ENCODE assay signal across 2 cellular contexts in genomic region chr22:19693981-19694670, GRCh38.
TF ChIP-seq lines count a peak whose summit lies in the region.

No MANE protein-coding gene starts in this region.

TF ChIP-seq in GM23338, 12 proteins besides CTCF, POLR2A, EP300 and RAD21:
- no peak for TF ChIP-seq EZH2 (IDR thresholded peaks at IDR 0.05; ENCODE audit: low read depth, unreplicated experiment)
- TF ChIP-seq STAT1 (IDR thresholded peaks at IDR 0.05; ENCODE audit: unreplicated experiment) = no peak
- no peak for TF ChIP-seq NANOG (IDR thresholded peaks at IDR 0.05; ENCODE audit: borderline replicate concordance)
- no peak for TF ChIP-seq POLR2AphosphoS5 (IDR thresholded peaks at IDR 0.05; ENCODE audit: low read depth)
- no peak for TF ChIP-seq ZNF114 (CRISPR knock-in tag; IDR thresholded peaks at IDR 0.05)
- TF ChIP-seq EZH2phosphoT487 (IDR thresholded peaks at IDR 0.05; ENCODE audit: unreplicated experiment) = no peak
- no peak for TF ChIP-seq JUNB (IDR thresholded peaks at IDR 0.05; ENCODE audit: unreplicated experiment)
- TF ChIP-seq ZNF331 (CRISPR knock-in tag; IDR thresholded peaks at IDR 0.05; ENCODE audit: low read depth) = no peak
- no peak for TF ChIP-seq CREB1 (CRISPR knock-in tag; IDR thresholded peaks at IDR 0.05; ENCODE audit: low read depth)
- TF ChIP-seq REST (IDR thresholded peaks at IDR 0.05; ENCODE audit: unreplicated experiment) = no peak
- no peak for TF ChIP-seq ZNF462 (CRISPR knock-in tag; IDR thresholded peaks at IDR 0.05)
- no peak for TF ChIP-seq ETS1 (IDR thresholded peaks at IDR 0.05)

TF ChIP-seq in K562, 482 proteins besides CTCF, POLR2A, EP300 and RAD21:
- no peak for TF ChIP-seq ZNF57 (CRISPR knock-in tag; IDR thresholded peaks at IDR 0.05)
- 0 out of 2 replicates have a peak, but pooled peaks have one; percentile 1 for TF ChIP-seq HDAC6 (IDR thresholded peaks at IDR 0.05; ENCODE audit: low read depth, low read length)
- no peak for TF ChIP-seq FOXP4 (CRISPR knock-in tag; IDR thresholded peaks at IDR 0.05; ENCODE audit: borderline replicate concordance)
- TF ChIP-seq JUND (IDR thresholded peaks at IDR 0.05; ENCODE audit: borderline replicate concordance, low read depth, low read length) = no peak
- TF ChIP-seq JUND (tag; IDR thresholded peaks at IDR 0.05; ENCODE audit: borderline replicate concordance, low read depth, low read length) = no peak
- TF ChIP-seq ZBTB7A (IDR thresholded peaks at IDR 0.05; ENCODE audit: borderline replicate concordance, control insufficient read depth, low read depth, low read length) = peak; percentile 5; the same call in 1 of the 2 replicates
- TF ChIP-seq DPF2 (IDR thresholded peaks at IDR 0.05) = no peak
- TF ChIP-seq HOXB6 (CRISPR knock-in tag; IDR thresholded peaks at IDR 0.05; ENCODE audit: borderline replicate concordance) = no peak
- TF ChIP-seq TCF7 (IDR thresholded peaks at IDR 0.05; ENCODE audit: borderline replicate concordance) = no peak
- TF ChIP-seq ZNF41 (CRISPR knock-in tag; conservative IDR thresholded peaks at IDR 0.05) = no peak
- TF ChIP-seq KLF13 (tag; IDR thresholded peaks at IDR 0.05; ENCODE audit: borderline replicate concordance, low read depth) = 0 out of 2 replicates have a peak, but pooled peaks have one; percentile 9
- no peak for TF ChIP-seq ZBTB40 (IDR thresholded peaks at IDR 0.05)
- TF ChIP-seq ZBTB40 (CRISPR knock-in tag; IDR thresholded peaks at IDR 0.05) = peak; percentile 27; the same call in 1 of the 2 replicates
- TF ChIP-seq ZNF592 (IDR thresholded peaks at IDR 0.05) = no peak
- TF ChIP-seq PPARD (CRISPR knock-in tag; IDR thresholded peaks at IDR 0.05) = no peak
- no peak for TF ChIP-seq ATF6 (CRISPR knock-in tag; IDR thresholded peaks at IDR 0.05)
- no peak for TF ChIP-seq SMARCE1 (IDR thresholded peaks at IDR 0.05)
- TF ChIP-seq E2F6 (IDR thresholded peaks at IDR 0.05; ENCODE audit: borderline replicate concordance in 1 of 2, extremely low read depth in 1 of 2, insufficient read depth in 1 of 2, insufficient read length in 1 of 2, low read depth in 1 of 2, low read length in 1 of 2, poor library complexity in 1 of 2, severe bottlenecking in 1 of 2) = no peak
